ENCODE assay signal across 9 cellular contexts in genomic region chr1:198686069-198686728, GRCh38. TPM values are rescaled to one million over a fixed set of nuclear protein-coding genes. Genes with fewer than 3 reads are reported as not detected.
DNase-seq lines count a peak whose midpoint lies in the region; ATAC-seq, FAIRE-seq and TF ChIP-seq lines count a peak whose summit lies in the region.
"Had no signal": no experiment of that assay in that cellular context is flagged by ENCODE, and none has a peak within 500 bp of the region (broad histone marks: within the 10 kb centered on the region; RNA-seq: fewer than 3 reads in every experiment).

No MANE protein-coding gene starts in this region.

- H3K4me3 ChIP-seq in NB4 (ENCODE audit: low read depth, low read length) = no peak overlapping the region
- H3K4me3 ChIP-seq in gastrocnemius medialis = no peak overlapping the region
- H3K4me3 ChIP-seq: BLaER1 had no signal

- H3K36me3 ChIP-seq in gastrocnemius medialis = no peaks in the 10 kb centered on the region
- H3K36me3 ChIP-seq: BLaER1 had no signal

- no peak for TF ChIP-seq POLR2A in NB4 (IDR thresholded peaks at IDR 0.05; ENCODE audit: extremely low read depth, insufficient read length)
- TF ChIP-seq POLR2A in gastrocnemius medialis (IDR thresholded peaks at IDR 0.05) = no peak
- TF ChIP-seq POLR2A in GM12891 (IDR thresholded peaks at IDR 0.05; ENCODE audit: low read depth, low read length) = no peak

- no peaks in the 10 kb centered on the region for H3K27me3 Mint-ChIP-seq in activated T-helper 17 cell treated with anti-CD3 and anti-CD28 coated beads, Interleukin-2, amount 50 U/mL, for 72 hours

- no peaks in the 10 kb centered on the region for H3K27me3 ChIP-seq in gastrocnemius medialis
- H3K27me3 ChIP-seq: BLaER1 had no signal

- H3K4me3 Mint-ChIP-seq in activated T-helper 17 cell treated with anti-CD3 and anti-CD28 coated beads, Interleukin-2, amount 50 U/mL, for 72 hours = peak overlapping the region; percentile 68

- H3K27ac ChIP-seq in gastrocnemius medialis = no peak overlapping the region
- H3K27ac ChIP-seq: BLaER1 had no signal

- ATAC-seq in activated T-helper 17 cell treated with anti-CD3 and anti-CD28 coated beads, Interleukin-2, amount 50 U/mL, for 72 hours (replicated peaks) = no peak
- ATAC-seq in gastrocnemius medialis = no peak

- H3K9me3 Mint-ChIP-seq in activated T-helper 17 cell treated with anti-CD3 and anti-CD28 coated beads, Interleukin-2, amount 50 U/mL, for 72 hours = no peaks in the 10 kb centered on the region

- H3K4me1 Mint-ChIP-seq in activated T-helper 17 cell treated with anti-CD3 and anti-CD28 coated beads, Interleukin-2, amount 50 U/mL, for 72 hours = peaks cover 66% of the 10 kb centered on the region

- DNase-seq in NCI-H146 (lab: John Stamatoyannopoulos, UW) (peak; percentile 18), NCI-H146 treated with DMSO at 0.1 percent for 48 hours (lab: John Stamatoyannopoulos, UW; ENCODE audit: unreplicated experiment) (no peak), NB4 (ENCODE audit: low read depth) (peak; percentile 63), lung microvascular endothelial cell (ENCODE audit: low read depth in 2 of 2) (peak; percentile 53 to 67), hypothalamus (lab: John Stamatoyannopoulos, UW) (no peak), gastrocnemius medialis (no peak), GM12891 (ENCODE audit: insufficient read length, low spot score) (no peak)

- FAIRE-seq in GM12891 (lab: Jason Lieb, UNC) = no peak

- TF ChIP-seq CTCF in NB4 (IDR thresholded peaks at IDR 0.05; ENCODE audit: low read depth, low read length) (no peak), gastrocnemius medialis (IDR thresholded peaks at IDR 0.05 in 4 of 5, conservative IDR thresholded peaks at IDR 0.05 in 1 of 5) (peak in 1 of 5 experiments; percentile 10)

- H3K27ac Mint-ChIP-seq in activated T-helper 17 cell treated with anti-CD3 and anti-CD28 coated beads, Interleukin-2, amount 50 U/mL, for 72 hours = peak overlapping the region; percentile 95

- H3K9me3 ChIP-seq in gastrocnemius medialis = no peaks in the 10 kb centered on the region
- H3K9me3 ChIP-seq: BLaER1 had no signal

- no peaks in the 10 kb centered on the region for H3K4me1 ChIP-seq in gastrocnemius medialis

- in situ Hi-C loops in gastrocnemius medialis (cut with MboI; ENCODE audit: low sequenced_read_pairs in 4 of 4) = no loop called here

- intact Hi-C loops in gastrocnemius medialis (cut with DNase I; ENCODE audit: low total_unique reads) = no loop called here

- peaks cover 81% of the 10 kb centered on the region for H3K36me3 Mint-ChIP-seq in activated T-helper 17 cell treated with anti-CD3 and anti-CD28 coated beads, Interleukin-2, amount 50 U/mL, for 72 hours (ENCODE audit: low read depth)

TF ChIP-seq in GM12891, 5 proteins besides CTCF, POLR2A, EP300 and RAD21:
- no peak for TF ChIP-seq SPI1 (IDR thresholded peaks at IDR 0.05; ENCODE audit: low read depth, low read length)

RNA-seq across cellular contexts. Expression of gene PTPRC, which starts 47.4 kb away (rescaled TPM):
- 100 to 1,000 TPM; 366 to 421 TPM for total RNA-seq in activated T-helper 17 cell treated with anti-CD3 and anti-CD28 coated beads, Interleukin-2, amount 50 U/mL, for 72 hours
- total RNA-seq in lung microvascular endothelial cell (not detected in 2 replicates), gastrocnemius medialis (10 to 100 TPM in 1 of 4 donors, 1 to 10 TPM in 3; 1.7 to 10.4 (median 5.3) TPM)
- polyA plus RNA-seq in GM12891 (2012; ENCODE audit: low read depth, missing spikeins) = 55.1 TPM

Comparison
In these comparisons a context has a peak if more than half of its experiments do, and no peak if none do; other contexts are left out.
1. DNase-seq: peak in NCI-H146 (single experiment), NB4 (single experiment) and lung microvascular endothelial cell (2 of 2); none in NCI-H146 treated with DMSO at 0.1 percent for 48 hours (single experiment), hypothalamus (0 of 51), gastrocnemius medialis (0 of 2) and GM12891 (single experiment).
2. RNA of gene PTPRC, which starts 47.4 kb away (total RNA-seq): 366 to 421 TPM in activated T-helper 17 cell treated with anti-CD3 and anti-CD28 coated beads, Interleukin-2, amount 50 U/mL, for 72 hours; 1.7 to 10.4 TPM in gastrocnemius medialis and not detected in lung microvascular endothelial cell; every median in the first group is over 10 times any median in the second.